In genomic region chr19:48738557-48739399, GRCh38 we compare ENCODE assay signal across 8 cellular contexts.
DNase-seq lines count a peak whose midpoint lies in the region; ATAC-seq lines count a peak whose summit lies in the region.

No MANE protein-coding gene starts in this region.

- DNase-seq in ACHN (peak; percentile 87), HK-2 (ENCODE audit: unreplicated experiment) (peak; percentile 96), NCI-H82 (lab: John Stamatoyannopoulos, UW) (peak; percentile 98), medulla oblongata (ENCODE audit: extremely low spot score) (peak; percentile 66)
- DNase-seq in activated CD8-positive, alpha-beta memory T cell treated with anti-CD3 and anti-CD28 coated beads for 1 hour (ENCODE audit: extremely low read depth in 1 of 2, low read depth in 1 of 2) = peak; percentile 76 to 91
- DNase-seq in effector CD8-positive, alpha-beta T cell (lab: John Stamatoyannopoulos, UW) = peak; percentile 88
- DNase-seq in stimulated activated CD4-positive, alpha-beta T cell treated with anti-CD3 and anti-CD28 coated beads, TNF-alpha, amount 100 ng/mL, for 24 hours (ENCODE audit: low read depth in 3 of 3) = peak; percentile 83 to 95 (median 91)

- in situ Hi-C loops in ACHN (cut with HindIII; ENCODE audit: low pct_ligation_motif_present, low pct_unique_long_range_greater_than_20kb, low sequenced_read_pairs) = no loop called here

- ATAC-seq in GM19025 (IDR thresholded peaks at IDR 0.05; ENCODE audit: low read depth, unreplicated experiment) = peak; percentile 85

Comparison
In these comparisons a context has a peak if more than half of its experiments do, and no peak if none do; other contexts are left out.
1. Peak in every context shown above with its lines: DNase-seq and ATAC-seq.